ENCODE assay signal across 1 cellular context in genomic region chr3:150761831-150762661, GRCh38.
TF ChIP-seq lines count a peak whose summit lies in the region.

No MANE protein-coding gene starts in this region.

TF ChIP-seq in HepG2, 621 proteins besides CTCF, POLR2A, EP300 and RAD21 (continued from another document and continues in another):
- TF ChIP-seq ZBTB14 (CRISPR knock-in tag; IDR thresholded peaks at IDR 0.05) (no peak), KMT2A (CRISPR knock-in tag; IDR thresholded peaks at IDR 0.05) (peak; percentile 18; the same call in 1 of the 2 replicates), TCF12 (IDR thresholded peaks at IDR 0.05) (no peak), TCF12 (CRISPR knock-in tag; IDR thresholded peaks at IDR 0.05) (no peak), ZBTB42 (CRISPR knock-in tag; IDR thresholded peaks at IDR 0.05) (no peak), SALL1 (CRISPR knock-in tag; IDR thresholded peaks at IDR 0.05) (peak; percentile 30; the same call in 1 of the 2 replicates), CHCHD3 (CRISPR knock-in tag; IDR thresholded peaks at IDR 0.05) (no peak), ZNF616 (CRISPR knock-in tag; IDR thresholded peaks at IDR 0.05; ENCODE audit: low read depth) (no peak), ZNF597 (CRISPR knock-in tag; IDR thresholded peaks at IDR 0.05) (no peak), RNF2 (conservative IDR thresholded peaks at IDR 0.05; ENCODE audit: low read depth) (no peak), SNAPC2 (CRISPR knock-in tag; IDR thresholded peaks at IDR 0.05) (no peak), MAF1 (CRISPR knock-in tag; IDR thresholded peaks at IDR 0.05; ENCODE audit: borderline replicate concordance) (no peak), ZNF232 (CRISPR knock-in tag; IDR thresholded peaks at IDR 0.05; ENCODE audit: borderline replicate concordance) (0 out of 2 replicates have a peak, but pooled peaks have one; percentile 36), PITX1 (CRISPR knock-in tag; IDR thresholded peaks at IDR 0.05) (no peak), ZBTB2 (CRISPR knock-in tag; IDR thresholded peaks at IDR 0.05; ENCODE audit: low read depth) (no peak), RXRA (CRISPR knock-in tag; IDR thresholded peaks at IDR 0.05) (0 out of 2 replicates have a peak, but pooled peaks have one; percentile 13), MLXIP (CRISPR knock-in tag; IDR thresholded peaks at IDR 0.05; ENCODE audit: borderline replicate concordance) (no peak), FOXK1 (CRISPR knock-in tag; IDR thresholded peaks at IDR 0.05; ENCODE audit: borderline replicate concordance, low read depth) (no peak), ZNF749 (CRISPR knock-in tag; IDR thresholded peaks at IDR 0.05; ENCODE audit: borderline replicate concordance) (no peak), WIZ (CRISPR knock-in tag; IDR thresholded peaks at IDR 0.05) (no peak), ZNF607 (CRISPR knock-in tag; IDR thresholded peaks at IDR 0.05; ENCODE audit: borderline replicate concordance) (no peak), TOPORS (CRISPR knock-in tag; IDR thresholded peaks at IDR 0.05) (no peak), GLMP (CRISPR knock-in tag; IDR thresholded peaks at IDR 0.05; ENCODE audit: borderline replicate concordance) (no peak), USF2 (IDR thresholded peaks at IDR 0.05; ENCODE audit: low read depth, low read length) (no peak), USF2 (CRISPR knock-in tag; IDR thresholded peaks at IDR 0.05; ENCODE audit: borderline replicate concordance) (no peak), ZNF354B (CRISPR knock-in tag; IDR thresholded peaks at IDR 0.05) (no peak), HMGXB3 (CRISPR knock-in tag; IDR thresholded peaks at IDR 0.05; ENCODE audit: borderline replicate concordance) (0 out of 2 replicates have a peak, but pooled peaks have one; percentile 11), JDP2 (CRISPR knock-in tag; IDR thresholded peaks at IDR 0.05; ENCODE audit: borderline replicate concordance) (no peak), ZNF674 (CRISPR knock-in tag; IDR thresholded peaks at IDR 0.05; ENCODE audit: low read depth) (no peak), RBAK (CRISPR knock-in tag; IDR thresholded peaks at IDR 0.05) (no peak), ZNF225 (CRISPR knock-in tag; IDR thresholded peaks at IDR 0.05) (no peak), SYNCRIP (IDR thresholded peaks at IDR 0.05; ENCODE audit: insufficient read depth, low read depth, low read length) (no peak), ZFP41 (CRISPR knock-in tag; IDR thresholded peaks at IDR 0.05; ENCODE audit: borderline replicate concordance) (no peak), FOXK2 (IDR thresholded peaks at IDR 0.05) (no peak), ZNF24 (IDR thresholded peaks at IDR 0.05) (no peak), NR0B2 (CRISPR knock-in tag; IDR thresholded peaks at IDR 0.05) (no peak), HES4 (CRISPR knock-in tag; IDR thresholded peaks at IDR 0.05; ENCODE audit: borderline replicate concordance) (peak; percentile 32; the same call in 1 of the 2 replicates), SRY (CRISPR knock-in tag; IDR thresholded peaks at IDR 0.05) (0 out of 2 replicates have a peak, but pooled peaks have one; percentile 7), ZNF75D (CRISPR knock-in tag; IDR thresholded peaks at IDR 0.05; ENCODE audit: borderline replicate concordance) (no peak), ZNF317 (CRISPR knock-in tag; IDR thresholded peaks at IDR 0.05) (no peak), GTF2F1 (IDR thresholded peaks at IDR 0.05; ENCODE audit: low read length) (no peak), ZNF331 (CRISPR knock-in tag; IDR thresholded peaks at IDR 0.05) (no peak), ZNF784 (CRISPR knock-in tag; IDR thresholded peaks at IDR 0.05; ENCODE audit: borderline replicate concordance) (no peak), FOSL2 (CRISPR knock-in tag; IDR thresholded peaks at IDR 0.05) (no peak), HOXA5 (CRISPR knock-in tag; IDR thresholded peaks at IDR 0.05) (no peak), HMGXB4 (CRISPR knock-in tag; IDR thresholded peaks at IDR 0.05; ENCODE audit: borderline replicate concordance in 1 of 2, low read depth in 1 of 2) (0 out of 4 replicates have a peak, but pooled peaks of 1 of the 2 experiments have one; percentile 35), SMARCC2 (IDR thresholded peaks at IDR 0.05) (no peak), ZSCAN21 (CRISPR knock-in tag; IDR thresholded peaks at IDR 0.05; ENCODE audit: borderline replicate concordance) (no peak), ZNF652 (CRISPR knock-in tag; IDR thresholded peaks at IDR 0.05; ENCODE audit: borderline replicate concordance, low read depth) (no peak)
